ENCODE assay signal across 1 cellular context in the genomic region with DNA sequence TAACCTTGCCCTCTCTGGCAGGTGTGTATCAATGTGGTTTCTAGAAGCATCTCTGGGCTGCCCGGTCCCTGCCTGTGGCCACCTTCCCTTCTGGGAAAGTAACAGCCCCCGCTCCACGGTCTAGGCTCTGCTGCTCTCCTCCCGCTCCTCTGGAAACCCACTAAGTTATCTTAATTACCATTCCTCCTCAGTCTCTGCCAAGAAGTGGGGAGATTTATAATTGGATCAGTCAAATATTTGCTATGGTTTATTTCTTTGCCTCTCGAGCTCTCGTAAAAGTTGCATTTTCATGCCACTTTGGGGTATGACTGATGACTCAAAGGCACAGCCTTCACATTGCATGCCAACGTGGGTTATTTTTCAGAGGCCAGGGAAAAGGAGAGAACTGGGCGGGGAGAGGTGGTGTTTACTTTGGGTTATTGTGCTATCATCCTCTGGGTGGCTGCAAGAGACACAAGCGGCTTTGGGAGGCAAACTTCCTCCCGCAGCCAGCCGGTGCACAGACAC.
TF ChIP-seq lines count a peak whose summit lies in the region.

No MANE protein-coding gene starts in this region.

TF ChIP-seq in IMR-90, 13 proteins besides CTCF, POLR2A, EP300 and RAD21 (continued from another document):
- TF ChIP-seq FOS (IDR thresholded peaks at IDR 0.05; ENCODE audit: low read depth, low read length), result no peak
- TF ChIP-seq RCOR1 (IDR thresholded peaks at IDR 0.05; ENCODE audit: insufficient replicate concordance, low read length), result no peak
- no peak for TF ChIP-seq MAZ (IDR thresholded peaks at IDR 0.05; ENCODE audit: borderline replicate concordance, low read depth, low read length)
TF ChIP-seq in IMR-90: peak in this region for 0.
